In genomic region chr20:38373231-38373867, GRCh38 we compare ENCODE assay signal across 1 cellular context.
TF ChIP-seq lines count a peak whose summit lies in the region.

No MANE protein-coding gene starts in this region.

TF ChIP-seq in GM23338, 12 proteins besides CTCF, POLR2A, EP300 and RAD21:
- no peak for TF ChIP-seq ZNF462 (CRISPR knock-in tag; IDR thresholded peaks at IDR 0.05)
- TF ChIP-seq ZNF331 (CRISPR knock-in tag; IDR thresholded peaks at IDR 0.05; ENCODE audit: low read depth) = no peak
TF ChIP-seq in GM23338: peak in this region for 0.
